12 cellular contexts compared by ENCODE assay signal in genomic region chr15:63192604-63193206, GRCh38. TPM values are rescaled to one million over a fixed set of nuclear protein-coding genes. Genes with fewer than 3 reads are reported as not detected.
DNase-seq lines count a peak whose midpoint lies in the region; ATAC-seq, FAIRE-seq and TF ChIP-seq lines count a peak whose summit lies in the region.
"Had no signal": no experiment of that assay in that cellular context is flagged by ENCODE, and none has a peak within 500 bp of the region (broad histone marks: within the 10 kb centered on the region; RNA-seq: fewer than 3 reads in every experiment).

No MANE protein-coding gene starts in this region.

- 0 out of 2 replicates have a peak, but pooled peaks cover 3% of the 10 kb centered on the region for H3K36me3 ChIP-seq in ACC112 (ENCODE audit: insufficient read depth, low read length)
- H3K36me3 ChIP-seq in lower lobe of right lung, result no peaks in the 10 kb centered on the region
- no peaks in the 10 kb centered on the region for H3K36me3 ChIP-seq in kidney (ENCODE audit: control insufficient read depth in 1 of 2, insufficient read depth in 2 of 2, low read length in 2 of 2)
- H3K36me3 ChIP-seq: ovary, WERI-Rb-1 had no signal

- ATAC-seq in lower lobe of right lung (no peak), GM21423 (IDR thresholded peaks at IDR 0.05; ENCODE audit: unreplicated experiment) (no peak)

- TF ChIP-seq POLR2A in GM12891 (IDR thresholded peaks at IDR 0.05; ENCODE audit: low read depth, low read length), result no peak

- H2AFZ ChIP-seq in ACC112 (ENCODE audit: low read length, unreplicated experiment), result no peak overlapping the region

- H3K79me2 ChIP-seq in ACC112 (ENCODE audit: control insufficient read depth, insufficient read depth, low read length, unreplicated experiment), result peaks cover 77% of the 10 kb centered on the region

- intact Hi-C loops in lower lobe of right lung (cut with DNase I), result no loop called here
- intact Hi-C loops in kidney (cut with DNase I), result loop anchor here (10.0 kb wide), 1 partner anchor 72 kb away; no protein-coding TSS in a partner anchor

- H3K9ac ChIP-seq in kidney (ENCODE audit: low read length in 2 of 2), result peak overlapping the region in 1 of 2 donors; percentile 18

- FAIRE-seq in GM12891 (lab: Jason Lieb, UNC) (peak; percentile 66), frontal cortex (lab: Jason Lieb, UNC) (no peak), kidney (lab: Jason Lieb, UNC) (no peak)

- H3K4me1 ChIP-seq in ACC112 (ENCODE audit: control insufficient read depth, insufficient read depth, low read length, unreplicated experiment) (peaks cover 47% of the 10 kb centered on the region), lower lobe of right lung (peaks cover 77% of the 10 kb centered on the region), kidney (ENCODE audit: control insufficient read depth in 1 of 2, insufficient read depth in 1 of 2, low read depth in 1 of 2, low read length in 2 of 2) (peaks cover 7 to 15% of the 10 kb centered on the region in 2 donors)

- DNase-seq in GM12891 (ENCODE audit: insufficient read length, low spot score) (no peak), lower lobe of right lung (no peak), frontal cortex (ENCODE audit: low spot score in 2 of 2) (no peak), foreskin melanocyte (no peak), kidney (no peak)
- peak; percentile 47 to 54 for DNase-seq in activated T-cell treated with anti-CD3 and anti-CD28 coated beads, Interleukin-2, amount 50 U/mL, for 48 hours
- DNase-seq: NCI-H2029 treated with DMSO at 0.1 percent for 48 hours, ovary, WERI-Rb-1 had no signal

- H3K27me3 ChIP-seq in ACC112 (ENCODE audit: insufficient read depth, low read length), result no peaks in the 10 kb centered on the region
- H3K27me3 ChIP-seq in lower lobe of right lung (ENCODE audit: low read depth), result no peaks in the 10 kb centered on the region
- H3K27me3 ChIP-seq: ovary had no signal

- no peaks in the 10 kb centered on the region for H3K9me3 ChIP-seq in lower lobe of right lung
- H3K9me3 ChIP-seq in kidney (ENCODE audit: control insufficient read depth in 1 of 2, low read length in 2 of 2), result no peaks in the 10 kb centered on the region
- H3K9me3 ChIP-seq: ovary had no signal

- H3K4me3 ChIP-seq in ACC112 (ENCODE audit: low read depth, low read length), result peak overlapping the region; percentile 96; the same call in 1 of the 2 replicates
- peak overlapping the region; percentile 66 for H3K4me3 ChIP-seq in lower lobe of right lung
- no peak overlapping the region for H3K4me3 ChIP-seq in kidney (ENCODE audit: low read length in 2 of 2)
- H3K4me3 ChIP-seq: ovary had no signal

- TF ChIP-seq CTCF in lower lobe of right lung (IDR thresholded peaks at IDR 0.05) (no peak), kidney (IDR thresholded peaks at IDR 0.05; ENCODE audit: borderline replicate concordance, extremely low read depth, insufficient read depth) (no peak)

- H3K27ac ChIP-seq in ACC112 (ENCODE audit: low read depth, low read length) (no peak overlapping the region), lower lobe of right lung (peak overlapping the region; percentile 58), kidney (ENCODE audit: low read depth in 2 of 2, low read length in 2 of 2) (peak overlapping the region in 1 of 2 donors; percentile 50)
- H3K27ac ChIP-seq: C4-2B, ovary, WERI-Rb-1 had no signal

TF ChIP-seq in GM12891, 5 proteins besides CTCF, POLR2A, EP300 and RAD21:
- TF ChIP-seq SPI1 (IDR thresholded peaks at IDR 0.05; ENCODE audit: low read depth, low read length) (peak; percentile 51; the same call in 1 of the 2 replicates), POLR2AphosphoS5 (IDR thresholded peaks at IDR 0.05; ENCODE audit: low read depth, low read length) (no peak)
TF ChIP-seq in GM12891: peak in this region for 1.

RNA-seq across cellular contexts. Expression of gene RAB8B, which starts 3.3 kb away (rescaled TPM):
- 55.6 TPM for polyA plus RNA-seq in GM12891 (2012; ENCODE audit: low read depth, missing spikeins)
- total RNA-seq in lower lobe of right lung (72.7 TPM), frontal cortex (110 TPM), kidney (33.6 TPM)
- 7.1 TPM for polyA plus RNA-seq in kidney (ENCODE audit: insufficient read depth, low read depth, low replicate concordance)

RNA-seq across cellular contexts. Expression of gene RPS27L, which starts 35.4 kb away (rescaled TPM):
- polyA plus RNA-seq in GM12891 (2012; ENCODE audit: low read depth, missing spikeins), result 319 TPM
- total RNA-seq in lower lobe of right lung, result 184 TPM
- total RNA-seq in frontal cortex, result 21.6 TPM
- 120 TPM for total RNA-seq in kidney
- polyA plus RNA-seq in kidney (ENCODE audit: insufficient read depth, low read depth, low replicate concordance), result 372 TPM

Comparison
In these comparisons a context has a peak if more than half of its experiments do, and no peak if none do; other contexts are left out.
1. H3K4me3 ChIP-seq: peak in ACC112 (single experiment) and lower lobe of right lung (single experiment); none in kidney (0 of 2).
2. DNase-seq: peak in activated T-cell treated with anti-CD3 and anti-CD28 coated beads, Interleukin-2, amount 50 U/mL, for 48 hours (2 of 2); none in GM12891 (single experiment), lower lobe of right lung (single experiment), frontal cortex (0 of 2), foreskin melanocyte (single experiment) and kidney (single experiment).